13 cellular contexts compared by ENCODE assay signal in the genomic region with DNA sequence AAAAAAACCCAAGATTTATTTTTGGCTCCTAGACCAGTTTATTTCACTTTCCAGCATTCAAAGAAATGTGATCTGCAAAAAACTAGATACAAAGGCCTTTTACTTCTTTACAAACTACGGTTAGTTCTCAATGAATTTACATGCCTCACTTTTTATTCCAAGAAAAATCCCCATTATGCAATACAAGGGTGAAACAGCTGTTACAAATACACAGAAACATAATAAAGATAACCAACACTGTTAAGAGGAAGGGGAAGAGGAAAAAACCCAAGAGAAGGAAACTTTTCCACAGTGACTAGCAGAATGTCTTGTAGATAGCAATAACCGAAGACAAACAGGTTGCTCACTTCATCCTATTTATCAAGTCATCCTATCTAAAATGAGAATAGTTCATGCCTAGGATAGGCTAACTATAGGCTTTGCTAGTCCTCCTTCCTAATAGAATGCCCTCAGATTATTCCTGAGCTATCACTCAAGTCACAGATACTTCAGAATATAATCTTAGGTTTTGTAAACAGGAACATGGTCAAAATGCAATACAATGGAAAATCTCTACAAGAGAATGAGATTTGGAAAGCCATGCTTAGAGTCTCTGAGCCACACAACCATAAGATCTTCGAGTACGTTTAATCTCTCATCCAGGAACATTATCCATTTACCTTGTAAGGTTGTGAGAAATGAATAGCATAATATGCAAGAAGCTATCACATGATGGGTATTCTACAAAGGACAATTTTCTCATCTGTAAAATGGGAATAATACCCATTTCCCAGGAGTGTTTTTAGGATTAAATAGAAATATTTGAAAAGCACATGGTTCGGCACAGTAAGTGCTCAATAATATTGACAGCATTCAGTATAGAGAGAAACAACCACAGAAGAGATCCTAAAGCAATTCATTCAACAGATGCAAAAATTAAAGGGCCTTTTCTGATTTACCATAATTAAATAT. TPM values are rescaled to one million over a fixed set of nuclear protein-coding genes. Genes with fewer than 3 reads are reported as not detected.
DNase-seq lines count a peak whose midpoint lies in the region; ATAC-seq and TF ChIP-seq lines count a peak whose summit lies in the region.
"Had no signal": no experiment of that assay in that cellular context is flagged by ENCODE, and none has a peak within 500 bp of the region (broad histone marks: within the 10 kb centered on the region; RNA-seq: fewer than 3 reads in every experiment).

No MANE protein-coding gene starts in this region.

- H3K36me3 ChIP-seq in heart left ventricle (peaks cover 0 to 88% (median 80%) of the 10 kb centered on the region in 9 donors), left lung (peaks cover 0 to 49% of the 10 kb centered on the region in 2 donors), vagina (peaks cover 0 to 37% of the 10 kb centered on the region in 2 donors)

- DNase-seq in heart left ventricle (no peak), cardiac septum (ENCODE audit: low spot score) (no peak), left lung (no peak), vagina (ENCODE audit: extremely low spot score in 2 of 2) (no peak)
- no peak for DNase-seq in activated naive CD4-positive, alpha-beta T cell treated with anti-CD3 and anti-CD28 coated beads, Interleukin-2, amount 50 U/mL, for 72 hours (ENCODE audit: low spot score in 2 of 2)
- DNase-seq in activated CD4-positive, alpha-beta T cell treated with anti-CD3 and anti-CD28 coated beads, Interleukin-2, amount 50 U/mL, for 48 hours: no peak
- DNase-seq: activated CD4-positive, alpha-beta T cell treated with anti-CD3 and anti-CD28 coated beads for 1 hour; Calu3; Kasumi-1 had no signal

- peak overlapping the region; percentile 83 to 84 for H3K27ac Mint-ChIP-seq in activated naive CD4-positive, alpha-beta T cell treated with anti-CD3 and anti-CD28 coated beads, Interleukin-2, amount 50 U/mL, for 72 hours

- H3K27ac ChIP-seq in heart left ventricle: peak overlapping the region in 7 of 12 donors; percentile 4 to 81 (median 18)
- H3K27ac ChIP-seq in left lung: peak overlapping the region; percentile 22 to 51
- peak overlapping the region; percentile 63 for H3K27ac ChIP-seq in vagina

- TF ChIP-seq POLR2A in heart left ventricle (IDR thresholded peaks at IDR 0.05) (no peak), vagina (IDR thresholded peaks at IDR 0.05) (no peak)

- no peaks in the 10 kb centered on the region for H3K9me3 Mint-ChIP-seq in activated naive CD4-positive, alpha-beta T cell treated with anti-CD3 and anti-CD28 coated beads, Interleukin-2, amount 50 U/mL, for 72 hours

- H3K9me3 ChIP-seq in heart left ventricle (no peaks in the 10 kb centered on the region), left lung (no peaks in the 10 kb centered on the region), vagina (no peaks in the 10 kb centered on the region)

- no peak for ATAC-seq in heart left ventricle
- ATAC-seq in activated naive CD4-positive, alpha-beta T cell treated with anti-CD3 and anti-CD28 coated beads, Interleukin-2, amount 50 U/mL, for 72 hours: peak; percentile 16 to 20
- ATAC-seq in left lung: no peak
- ATAC-seq in GM21723 (IDR thresholded peaks at IDR 0.05; ENCODE audit: unreplicated experiment): no peak
- no peak for ATAC-seq in HG02885 (IDR thresholded peaks at IDR 0.05; ENCODE audit: poor library complexity, unreplicated experiment)

- TF ChIP-seq CTCF in heart left ventricle (IDR thresholded peaks at IDR 0.05) (no peak), left lung (IDR thresholded peaks at IDR 0.05) (no peak), vagina (IDR thresholded peaks at IDR 0.05) (no peak)

- 71 to 79% (median 74%) methylated on average over 5 of the region's 5 CpGs for WGBS in heart left ventricle, 4 donors

- intact Hi-C loops in heart left ventricle (cut with DNase I) (no loop called here), cardiac septum (cut with DNase I) (no loop called here), left lung (cut with DNase I) (no loop called here), vagina (cut with DNase I) (no loop called here)

- H3K4me1 ChIP-seq in heart left ventricle: peaks cover 0 to 39% (median 27%) of the 10 kb centered on the region in 12 donors
- peaks cover 4 to 39% of the 10 kb centered on the region in 2 donors for H3K4me1 ChIP-seq in left lung
- peaks cover 37% of the 10 kb centered on the region for H3K4me1 ChIP-seq in vagina

- H3K27me3 ChIP-seq in heart left ventricle (no peaks in the 10 kb centered on the region), left lung (no peaks in the 10 kb centered on the region), vagina (no peaks in the 10 kb centered on the region)

- no peak overlapping the region for H3K4me3 ChIP-seq in heart left ventricle
- H3K4me3 ChIP-seq in left lung: no peak overlapping the region
- no peak overlapping the region for H3K4me3 ChIP-seq in vagina
- H3K4me3 ChIP-seq: skin epidermis had no signal

- H3K36me3 Mint-ChIP-seq in activated naive CD4-positive, alpha-beta T cell treated with anti-CD3 and anti-CD28 coated beads, Interleukin-2, amount 50 U/mL, for 72 hours: peaks cover 24 to 45% of the 10 kb centered on the region in 2 donors

RNA-seq across cellular contexts. Expression of a gene that starts 5.4 kb away (rescaled TPM):
- total RNA-seq in heart left ventricle (100 to 1,000 TPM in 4 of 9 donors, 10 to 100 TPM in 5; 67.7 to 137 (median 80.5) TPM), cardiac septum (80.0 TPM), left lung (100 to 1,000 TPM in 1 of 2 donors, 10 to 100 TPM in 1; 79.0 to 105 TPM), vagina (92.8 TPM)
- 10 to 100 TPM; 64.1 to 88.8 TPM for polyA plus RNA-seq in heart left ventricle
- total RNA-seq in activated naive CD4-positive, alpha-beta T cell treated with anti-CD3 and anti-CD28 coated beads, Interleukin-2, amount 50 U/mL, for 72 hours: 100 to 1,000 TPM; 121 to 137 TPM

RNA-seq across cellular contexts. Expression of a gene that starts 15.1 kb away (rescaled TPM):
- 10 to 100 TPM; 34.3 to 60.9 (median 49.4) TPM for total RNA-seq in heart left ventricle
- polyA plus RNA-seq in heart left ventricle: 10 to 100 TPM; 41.1 to 47.1 TPM
- total RNA-seq in cardiac septum: 63.4 TPM
- total RNA-seq in activated naive CD4-positive, alpha-beta T cell treated with anti-CD3 and anti-CD28 coated beads, Interleukin-2, amount 50 U/mL, for 72 hours: 100 to 1,000 TPM; 202 to 226 TPM
- 100 to 1,000 TPM in 1 of 2 donors, 10 to 100 TPM in 1; 84.9 to 102 TPM for total RNA-seq in left lung
- total RNA-seq in vagina: 72.4 TPM

RNA-seq across cellular contexts. Expression of a gene that starts 51.9 kb away (rescaled TPM):
- under 1 TPM in 3 of 9 donors, not detected in 6; 0.07 to 0.13 (median 0.11) TPM for total RNA-seq in heart left ventricle
- polyA plus RNA-seq in heart left ventricle: under 1 TPM in 1 of 2 donors, not detected in 1; 0.01 TPM
- total RNA-seq in cardiac septum: not detected
- total RNA-seq in activated naive CD4-positive, alpha-beta T cell treated with anti-CD3 and anti-CD28 coated beads, Interleukin-2, amount 50 U/mL, for 72 hours: under 1 TPM in 1 of 2 donors, not detected in 1; 0.05 TPM
- under 1 TPM; 0.05 to 0.06 TPM for total RNA-seq in left lung
- not detected for total RNA-seq in vagina
- total RNA-seq: Calu3, frontal cortex had no signal

Comparison
In these comparisons a context has a peak if more than half of its experiments do, and no peak if none do; other contexts are left out.
1. ATAC-seq: peak in activated naive CD4-positive, alpha-beta T cell treated with anti-CD3 and anti-CD28 coated beads, Interleukin-2, amount 50 U/mL, for 72 hours (2 of 2); none in heart left ventricle (0 of 4), left lung (single experiment), GM21723 (single experiment) and HG02885 (single experiment).
2. Peak in every context shown above with its lines, with median percentiles within 50 percentile points of each other: H3K27ac ChIP-seq.